In the genomic region with DNA sequence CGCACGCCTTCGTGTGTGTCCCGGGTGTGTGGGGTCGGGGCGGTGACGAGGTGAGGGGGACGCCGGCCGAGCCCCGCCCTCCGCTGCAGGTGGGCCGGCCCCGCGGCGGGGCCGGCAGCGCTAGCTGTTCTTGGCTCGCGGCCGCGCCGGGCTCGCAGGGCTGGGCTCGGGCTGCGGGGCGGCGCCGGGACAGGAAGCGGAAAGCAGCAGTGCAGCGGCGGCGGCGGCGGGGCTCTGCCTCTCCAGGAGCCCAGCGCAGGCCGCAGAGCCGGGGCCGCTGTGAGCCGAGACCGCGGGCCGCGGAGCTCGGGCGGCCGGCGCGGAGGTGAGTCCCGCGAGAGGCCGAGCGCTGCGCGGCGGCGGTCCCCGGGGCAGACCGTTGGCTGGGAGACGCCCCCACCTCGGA, we compare ENCODE assay signal across 8 cellular contexts. TPM values are rescaled to one million over a fixed set of nuclear protein-coding genes. Genes with fewer than 3 reads are reported as not detected.
DNase-seq lines count a peak whose midpoint lies in the region; FAIRE-seq and TF ChIP-seq lines count a peak whose summit lies in the region.

A gene (plus strand): TSS at position 209 of the 406 bp plus-strand sequence. CDS start 9,444 bp downstream, outside the sequence.

- in situ Hi-C loops in KBM-7 (cut with MboI; ENCODE audit: low pct_unique_long_range_greater_than_20kb, low sequenced_read_pairs) = no loop called here
- in situ Hi-C loops in mammary epithelial cell (cut with MboI; ENCODE audit: low sequenced_read_pairs in 2 of 2) = no loop called here

- intact Hi-C loops in mammary epithelial cell (cut with micrococcal nuclease) = loop anchor here (1.0 to 5.0 kb wide), 3 partner anchors 41 to 123 kb away; no protein-coding TSS in a partner anchor

- peak; percentile 60 for TF ChIP-seq POLR2A in H54 (IDR thresholded peaks at IDR 0.05; ENCODE audit: low read depth, low read length)

- H3K27ac ChIP-seq in mammary epithelial cell (ENCODE audit: insufficient read depth, low read depth, low read length) = peak within 1 kb of the TSS; percentile 50

- no peaks in the 10 kb centered on the region for H4K20me1 ChIP-seq in mammary epithelial cell (ENCODE audit: insufficient read depth, low read length)

- H3K4me3 ChIP-seq in mammary epithelial cell (replicated peaks in 1 of 3; ENCODE audit: insufficient read depth in 1 of 3, low read depth in 2 of 3, low read length in 3 of 3) = peak within 1 kb of the TSS; percentile 61 to 88 (median 67)

- peaks cover 13% of the 10 kb centered on the region for H3K4me1 ChIP-seq in mammary epithelial cell (ENCODE audit: insufficient read depth, low read length)

- no TSS peak for BruUV-seq in mammary epithelial cell (replicated peaks; lab: Mats Ljungman, UMichigan)

- peak within 1 kb of the TSS; percentile 71 for H3K9ac ChIP-seq in mammary epithelial cell (ENCODE audit: insufficient read depth, low read length)

- peaks cover 46% of the 10 kb centered on the region for H3K79me2 ChIP-seq in mammary epithelial cell (ENCODE audit: insufficient read depth, low read length)

- WGBS in mammary epithelial cell (ENCODE audit: low coverage, missing lambda C conversion rate) = 0% methylated on average over 1 of the region's 61 CpGs

- no peaks in the 10 kb centered on the region for H3K9me3 ChIP-seq in mammary epithelial cell (replicated peaks; ENCODE audit: insufficient read depth, low read length)

- no peak for FAIRE-seq in H54 (lab: Jason Lieb, UNC)

- no peaks in the 10 kb centered on the region for H3K36me3 ChIP-seq in mammary epithelial cell (ENCODE audit: insufficient read depth, low read length)

- peak within 1 kb of the TSS; percentile 92 for H3K4me2 ChIP-seq in mammary epithelial cell (ENCODE audit: insufficient read depth, low read depth, low read length)

- DNase-seq in NK-92 treated with Interleukin-12 subunit alpha and Interleukin-12 subunit beta, amount 100 ng/mL, for 24 hours (lab: John Stamatoyannopoulos, UW) = peak; percentile 19
- DNase-seq in NK-92 (lab: John Stamatoyannopoulos, UW; ENCODE audit: unreplicated experiment) (no peak), H54 (ENCODE audit: insufficient read length, low spot score) (peak; percentile 81), KBM-7 (peak; percentile 69), SKM-1 treated with dmso at 0.1 percent for 144 hours (lab: John Stamatoyannopoulos, UW; ENCODE audit: unreplicated experiment) (peak; percentile 58), mammary epithelial cell (peak; percentile 64), islet precursor cell (peak; percentile 77)
- DNase-seq in stimulated activated CD4-positive, alpha-beta T cell treated with anti-CD3 and anti-CD28 coated beads, Interleukin-2, amount 100 ng/mL, for 24 hours = peak; percentile 22 to 69

- H2AFZ ChIP-seq in mammary epithelial cell (ENCODE audit: low read depth, low read length) = peak within 1 kb of the TSS; percentile 87

- TF ChIP-seq CTCF in mammary epithelial cell (conservative IDR thresholded peaks at IDR 0.05 in 1 of 2, IDR thresholded peaks at IDR 0.05 in 1 of 2; ENCODE audit: extremely low read depth in 1 of 2, insufficient read depth in 1 of 2, low read depth in 1 of 2, low read length in 2 of 2) = no peak

- dilution Hi-C loops in mammary epithelial cell (cut with HindIII; ENCODE audit: low sequenced_read_pairs) = loop anchor here (5.0 kb wide), 1 partner anchor 56 kb away; no protein-coding TSS in a partner anchor

- CTCF ChIA-PET in mammary epithelial cell (lab: Charles Lee; ENCODE audit: low non-redundant PET) = no interaction called here

- H3K27me3 ChIP-seq in mammary epithelial cell (ENCODE audit: insufficient read depth, low read length) = no peaks in the 10 kb centered on the region

RNA-seq across cellular contexts. Expression of the gene that starts here (rescaled TPM):
- 10 to 100 TPM; 20.7 to 24.2 TPM for total RNA-seq in mammary epithelial cell
- polyA plus RNA-seq in mammary epithelial cell = 16.6 TPM
- polyA minus RNA-seq in mammary epithelial cell = 22.5 TPM
